24 cellular contexts compared by ENCODE assay signal in genomic region chr14:97164014-97164413, GRCh38.
A peak's percentile ranks its signal among the peaks of the same experiment; 100 is the strongest.
DNase-seq lines count a peak whose midpoint lies in the region; ATAC-seq, FAIRE-seq and TF ChIP-seq lines count a peak whose summit lies in the region.
"Had no signal": no experiment of that assay in that cellular context is flagged by ENCODE, and none has a peak within 500 bp of the region (broad histone marks: within the 10 kb centered on the region; RNA-seq: fewer than 3 reads in every experiment).

No MANE protein-coding gene starts in this region.

- no TSS peak for BruUV-seq in Calu3 (replicated peaks; lab: Mats Ljungman, UMichigan)

- H3K27me3 Mint-ChIP-seq in astrocyte (ENCODE audit: low read depth, unreplicated experiment): peaks cover 3% of the 10 kb centered on the region
- H3K27me3 Mint-ChIP-seq in Calu3 (ENCODE audit: unreplicated experiment): no peaks in the 10 kb centered on the region

- H3K9ac ChIP-seq in SK-N-SH (no peak overlapping the region), astrocyte (ENCODE audit: low read length) (no peak overlapping the region)
- H3K9ac ChIP-seq: BLaER1 treated with 17β-estradiol and CSF1 and Interleukin-3, amounts not matched to agents 10 nM and 100 nM had no signal

- H2AFZ ChIP-seq in SK-N-SH (ENCODE audit: low read depth) (no peak overlapping the region), astrocyte (ENCODE audit: low read depth, low read length) (no peak overlapping the region)

- H3K9me3 Mint-ChIP-seq in astrocyte (ENCODE audit: unreplicated experiment) (peaks cover 12% of the 10 kb centered on the region), Calu3 (ENCODE audit: low read depth, unreplicated experiment) (peaks cover 1% of the 10 kb centered on the region)

- TF ChIP-seq RAD21 in SK-N-SH (IDR thresholded peaks at IDR 0.05; ENCODE audit: low read length): no peak

- no peaks in the 10 kb centered on the region for H3K27me3 ChIP-seq in SK-N-SH (ENCODE audit: insufficient read depth)
- no peaks in the 10 kb centered on the region for H3K27me3 ChIP-seq in astrocyte (ENCODE audit: insufficient read depth, low read length)
- H3K27me3 ChIP-seq: BLaER1 treated with 17β-estradiol and CSF1 and Interleukin-3, amounts not matched to agents 10 nM and 100 nM; neutrophil had no signal

- POLR2A ChIA-PET in SK-N-SH (lab: Yijun Ruan, JAX): no interaction called here

- TF ChIP-seq CTCF in SK-N-SH (IDR thresholded peaks at IDR 0.05): peak; percentile 45
- peak; percentile 13 for TF ChIP-seq CTCF in astrocyte (IDR thresholded peaks at IDR 0.05; ENCODE audit: insufficient read depth, low read depth, low read length)
- no peak for TF ChIP-seq CTCF in Calu3 (IDR thresholded peaks at IDR 0.05; ENCODE audit: unreplicated experiment)

- H3F3A ChIP-seq in SK-N-SH (replicated peaks; ENCODE audit: insufficient read depth): no peaks in the 10 kb centered on the region

- H3K4me1 Mint-ChIP-seq in astrocyte (ENCODE audit: low read depth, unreplicated experiment) (no peaks in the 10 kb centered on the region), Calu3 (ENCODE audit: low read depth, unreplicated experiment) (no peaks in the 10 kb centered on the region)
- H3K4me1 Mint-ChIP-seq: stimulated activated naive B cell treated with anti-CD40 and anti-IgM and Interleukin-4, amounts not matched to agents 10 μg/mL and 1 μg/mL and 100 μg/mL, for 72 hours had no signal

- H3K9me2 ChIP-seq in SK-N-SH: no peaks in the 10 kb centered on the region

- H3K79me2 ChIP-seq in SK-N-SH (ENCODE audit: insufficient read depth) (no peaks in the 10 kb centered on the region), astrocyte (ENCODE audit: insufficient read depth, low read length) (no peaks in the 10 kb centered on the region)

- TF ChIP-seq EP300 in SK-N-SH (IDR thresholded peaks at IDR 0.05; ENCODE audit: borderline replicate concordance in 1 of 2, low read depth in 1 of 2, low read length in 1 of 2): no peak

- H3K36me3 Mint-ChIP-seq in astrocyte (ENCODE audit: low read depth, unreplicated experiment): no peaks in the 10 kb centered on the region
- no peaks in the 10 kb centered on the region for H3K36me3 Mint-ChIP-seq in Calu3 (ENCODE audit: insufficient read depth, unreplicated experiment)

- H3K4me3 Mint-ChIP-seq in astrocyte (ENCODE audit: unreplicated experiment) (no peak overlapping the region), Calu3 (ENCODE audit: low read depth, unreplicated experiment) (no peak overlapping the region)
- H3K4me3 Mint-ChIP-seq: stimulated activated naive B cell treated with anti-CD40 and anti-IgM and Interleukin-4, amounts not matched to agents 10 μg/mL and 1 μg/mL and 100 μg/mL, for 72 hours had no signal

- H3K4me3 ChIP-seq in SK-N-SH (ENCODE audit: low read depth in 2 of 2, low read length in 1 of 2): peak overlapping the region in 1 of 2 experiments; percentile 32; a peak in 1 of 4 replicates
- H3K4me3 ChIP-seq in astrocyte (ENCODE audit: insufficient read depth, low read depth, low read length): no peak overlapping the region
- H3K4me3 ChIP-seq: BLaER1 treated with 17β-estradiol and CSF1 and Interleukin-3, amounts not matched to agents 10 nM and 100 nM; lower lobe of right lung had no signal

- H3K27ac Mint-ChIP-seq in astrocyte (ENCODE audit: unreplicated experiment) (no peak overlapping the region), Calu3 (ENCODE audit: unreplicated experiment) (no peak overlapping the region)
- H3K27ac Mint-ChIP-seq: stimulated activated naive B cell treated with anti-CD40 and anti-IgM and Interleukin-4, amounts not matched to agents 10 μg/mL and 1 μg/mL and 100 μg/mL, for 72 hours had no signal

- H4K20me1 ChIP-seq in SK-N-SH (ENCODE audit: insufficient read depth): no peaks in the 10 kb centered on the region
- no peaks in the 10 kb centered on the region for H4K20me1 ChIP-seq in astrocyte (ENCODE audit: insufficient read depth, low read length)
- H4K20me1 ChIP-seq: BLaER1 treated with 17β-estradiol and CSF1 and Interleukin-3, amounts not matched to agents 10 nM and 100 nM had no signal

- CTCF ChIA-PET in SK-N-SH (lab: Yijun Ruan, JAX) (interaction anchor here (1.0 to 2.0 kb wide), 2 partner anchors 12 to 66 kb away, joined by 3 to 4 read pairs; no protein-coding TSS in a partner anchor), Calu3 (lab: Charles Lee) (no interaction called here)

- peaks cover 0 to 11% of the 10 kb centered on the region in 2 experiments; a peak in 1 of 4 replicates for H3K4me1 ChIP-seq in SK-N-SH (ENCODE audit: control insufficient read depth in 1 of 2, insufficient read depth in 2 of 2, low read depth in 1 of 2, low read length in 1 of 2)
- no peaks in the 10 kb centered on the region for H3K4me1 ChIP-seq in astrocyte (ENCODE audit: insufficient read depth, low read length)
- H3K4me1 ChIP-seq: BLaER1 treated with 17β-estradiol and CSF1 and Interleukin-3, amounts not matched to agents 10 nM and 100 nM; lower lobe of right lung had no signal

- DNase-seq in SK-N-SH (no peak), astrocyte (ENCODE audit: low read depth) (no peak), inferior parietal cortex (ENCODE audit: extremely low spot score) (peak; percentile 30), NCI-H1092 (lab: John Stamatoyannopoulos, UW) (no peak), Calu3 (no peak), erythroblast (lab: John Stamatoyannopoulos, UW) (no peak)
- DNase-seq: activated naive CD4-positive, alpha-beta T cell treated with Interleukin-2 at 50 U/mL for 16 hours; activated T-cell treated with anti-CD3 and anti-CD28 coated beads, Interleukin-2, amount 50 U/mL, for 48 hours; amygdala; foreskin melanocyte; H7; lower lobe of right lung; NCI-H146; SHP77; stimulated activated CD4-positive, alpha-beta T cell treated with anti-CD3 and anti-CD28 coated beads, Interleukin-2, amount 100 ng/mL, for 48 hours; stimulated activated naive B cell treated with anti-CD40 and anti-IgM and Interleukin-4, amounts not matched to agents 10 μg/mL and 1 μg/mL and 100 μg/mL, for 72 hours had no signal

- 5% methylated on average over 6 of the region's 6 CpGs for WGBS in SK-N-SH (ENCODE audit: low lambda C conversion rate)

- ATAC-seq in SK-N-SH treated with all-trans-retinoic acid at 6 μM for 48 hours (no peak), HG03439 (IDR thresholded peaks at IDR 0.05; ENCODE audit: unreplicated experiment) (no peak)
- ATAC-seq: lower lobe of right lung; stimulated activated naive B cell treated with anti-CD40 and anti-IgM and Interleukin-4, amounts not matched to agents 10 μg/mL and 1 μg/mL and 100 μg/mL, for 72 hours had no signal

- no peak overlapping the region for H3K27ac ChIP-seq in SK-N-SH (ENCODE audit: low read depth in 2 of 2, low read length in 1 of 2)
- no peak overlapping the region for H3K27ac ChIP-seq in astrocyte (ENCODE audit: low read depth, low read length)
- H3K27ac ChIP-seq: BLaER1 treated with 17β-estradiol and CSF1 and Interleukin-3, amounts not matched to agents 10 nM and 100 nM; lower lobe of right lung; neutrophil had no signal

- H3K4me2 ChIP-seq in SK-N-SH: 0 out of 2 replicates have a peak overlapping the region, but pooled peaks have one; percentile 37
- H3K4me2 ChIP-seq in astrocyte (ENCODE audit: low read length): no peak overlapping the region
- H3K4me2 ChIP-seq: BLaER1 treated with 17β-estradiol and CSF1 and Interleukin-3, amounts not matched to agents 10 nM and 100 nM had no signal

- H3K9me3 ChIP-seq in SK-N-SH (no peaks in the 10 kb centered on the region), astrocyte (ENCODE audit: insufficient read depth, low read depth, low read length) (no peaks in the 10 kb centered on the region)
- H3K9me3 ChIP-seq: lower lobe of right lung, neutrophil had no signal

- intact Hi-C loops in Calu3 (cut with micrococcal nuclease; ENCODE audit: unreplicated experiment): no loop called here

- no peak for FAIRE-seq in astrocyte (lab: Jason Lieb, UNC)
- FAIRE-seq: A204.1, D721Med, endothelial cell of umbilical vein, keratinocyte had no signal

- no peaks in the 10 kb centered on the region for H3K36me3 ChIP-seq in SK-N-SH (replicated peaks in 1 of 2; ENCODE audit: control insufficient read depth in 1 of 2, insufficient read depth in 2 of 2, low read length in 1 of 2)
- H3K36me3 ChIP-seq in astrocyte (ENCODE audit: insufficient read depth, low read length): no peaks in the 10 kb centered on the region
- H3K36me3 ChIP-seq: BLaER1 treated with 17β-estradiol and CSF1 and Interleukin-3, amounts not matched to agents 10 nM and 100 nM; lower lobe of right lung; neutrophil had no signal

- no peak for TF ChIP-seq POLR2A in erythroblast (IDR thresholded peaks at IDR 0.05; ENCODE audit: low read length)

TF ChIP-seq in SK-N-SH, 30 proteins besides CTCF, POLR2A, EP300 and RAD21:
- no peak for TF ChIP-seq FOXJ3 (CRISPR knock-in tag; IDR thresholded peaks at IDR 0.05)
- TF ChIP-seq TAF1 (IDR thresholded peaks at IDR 0.05; ENCODE audit: borderline replicate concordance, low read depth, low read length): no peak
- no peak for TF ChIP-seq MXI1 (IDR thresholded peaks at IDR 0.05; ENCODE audit: low read depth, low read length)
- no peak for TF ChIP-seq NRF1 (IDR thresholded peaks at IDR 0.05; ENCODE audit: low read depth, low read length)
- no peak for TF ChIP-seq EZH2phosphoT487 (IDR thresholded peaks at IDR 0.05; ENCODE audit: borderline replicate concordance, low read depth)
- no peak for TF ChIP-seq RXRA (IDR thresholded peaks at IDR 0.05; ENCODE audit: borderline replicate concordance, low read depth)

TF ChIP-seq in SK-N-SH treated with all-trans-retinoic acid at 6 μM for 48 hours, 23 proteins besides CTCF, POLR2A, EP300 and RAD21 (continues in another document):
- TF ChIP-seq ZNF8 (CRISPR knock-in tag; IDR thresholded peaks at IDR 0.05) (no peak), GLIS3 (CRISPR knock-in tag; IDR thresholded peaks at IDR 0.05) (no peak), TOX (CRISPR knock-in tag; IDR thresholded peaks at IDR 0.05; ENCODE audit: borderline replicate concordance) (no peak), CSDC2 (CRISPR knock-in tag; IDR thresholded peaks at IDR 0.05) (no peak), PATZ1 (CRISPR knock-in tag; IDR thresholded peaks at IDR 0.05; ENCODE audit: borderline replicate concordance) (no peak)
